ENCODE assay signal across 8 cellular contexts in genomic region chr7:10974717-10975032, GRCh38. TPM values are rescaled to one million over a fixed set of nuclear protein-coding genes. Genes with fewer than 3 reads are reported as not detected.
DNase-seq lines count a peak whose midpoint lies in the region; ATAC-seq and TF ChIP-seq lines count a peak whose summit lies in the region.

No MANE protein-coding gene starts in this region.

- H3K36me3 ChIP-seq in CD4-positive, CD25-positive, alpha-beta regulatory T cell (ENCODE audit: control insufficient read depth, insufficient read depth, low read length) = peaks cover 2% of the 10 kb centered on the region
- H3K36me3 ChIP-seq in HAP-1 (replicated peaks) (peaks cover 18% of the 10 kb centered on the region), testis (ENCODE audit: low read depth, missing control alignments) (no peaks in the 10 kb centered on the region)

- peak overlapping the region; percentile 86 for H3K4me3 ChIP-seq in CD4-positive, CD25-positive, alpha-beta regulatory T cell (ENCODE audit: low read depth, low read length)
- H3K4me3 ChIP-seq in HAP-1 (peak overlapping the region; percentile 54), iPS-11a (ENCODE audit: low read depth, low read length) (peak overlapping the region; percentile 86), testis (peak overlapping the region; percentile 74 to 78)

- intact Hi-C loops in testis (cut with DNase I; ENCODE audit: low total_unique reads) = no loop called here

- H3K27me3 Mint-ChIP-seq in CD4-positive, CD25-positive, alpha-beta regulatory T cell = peaks cover 15% of the 10 kb centered on the region
- peaks cover 9% of the 10 kb centered on the region for H3K27me3 Mint-ChIP-seq in T-helper 2 cell treated with Interferon-gamma antibody and Interleukin-4, amounts not matched to agents 5 μg/mL and 100 μg/mL, for 36 hours (ENCODE audit: low read depth)

- in situ Hi-C loops in HAP-1 (cut with MboI; ENCODE audit: low sequenced_read_pairs) = no loop called here

- peak overlapping the region; percentile 88 to 94 (median 93) for H3K27ac Mint-ChIP-seq in CD4-positive, CD25-positive, alpha-beta regulatory T cell
- H3K27ac Mint-ChIP-seq in T-helper 2 cell treated with Interferon-gamma antibody and Interleukin-4, amounts not matched to agents 5 μg/mL and 100 μg/mL, for 36 hours = peak overlapping the region; percentile 93

- no peak for TF ChIP-seq CTCF in testis (IDR thresholded peaks at IDR 0.05)

- peak in 1 of 3 donors; percentile 34 for DNase-seq in CD4-positive, CD25-positive, alpha-beta regulatory T cell
- DNase-seq in HAP-1 (ENCODE audit: low spot score in 2 of 2) = peak in 1 of 2 experiments; percentile 17
- no peak for DNase-seq in T-helper 2 cell treated with Interferon-gamma antibody and Interleukin-4, amounts not matched to agents 5 μg/mL and 100 μg/mL, for 36 hours (ENCODE audit: low spot score)
- DNase-seq in testis = no peak
- DNase-seq in inferior parietal cortex (ENCODE audit: extremely low spot score) = no peak
- DNase-seq in activated CD4-positive, CD25-positive, alpha-beta regulatory T cell treated with anti-CD3 and anti-CD28 coated beads, Interleukin-2, amount 50 U/mL, for 72 hours = no peak

- TF ChIP-seq POLR2A in testis (IDR thresholded peaks at IDR 0.05) (no peak), GM18505 (IDR thresholded peaks at IDR 0.05; ENCODE audit: borderline replicate concordance, extremely low read depth, insufficient read depth, insufficient read length) (no peak)

- H3K9me3 ChIP-seq in CD4-positive, CD25-positive, alpha-beta regulatory T cell (ENCODE audit: control insufficient read depth in 2 of 2, low read length in 2 of 2) = no peaks in the 10 kb centered on the region
- H3K9me3 ChIP-seq in HAP-1 (no peaks in the 10 kb centered on the region), testis (no peaks in the 10 kb centered on the region)

- peaks cover 20% of the 10 kb centered on the region for H3K36me3 Mint-ChIP-seq in CD4-positive, CD25-positive, alpha-beta regulatory T cell
- peaks cover 35% of the 10 kb centered on the region for H3K36me3 Mint-ChIP-seq in T-helper 2 cell treated with Interferon-gamma antibody and Interleukin-4, amounts not matched to agents 5 μg/mL and 100 μg/mL, for 36 hours (ENCODE audit: low read depth)

- H3K27me3 ChIP-seq in CD4-positive, CD25-positive, alpha-beta regulatory T cell (ENCODE audit: control insufficient read depth, insufficient read depth, low read length) = peaks cover 3% of the 10 kb centered on the region
- H3K27me3 ChIP-seq in HAP-1 (ENCODE audit: low read depth) (no peaks in the 10 kb centered on the region), testis (no peaks in the 10 kb centered on the region)

- peak overlapping the region; percentile 93 to 98 (median 94) for H3K4me3 Mint-ChIP-seq in CD4-positive, CD25-positive, alpha-beta regulatory T cell
- H3K4me3 Mint-ChIP-seq in T-helper 2 cell treated with Interferon-gamma antibody and Interleukin-4, amounts not matched to agents 5 μg/mL and 100 μg/mL, for 36 hours = peak overlapping the region; percentile 98

- peaks cover 28 to 61% (median 42%) of the 10 kb centered on the region in 4 donors for H3K4me1 Mint-ChIP-seq in CD4-positive, CD25-positive, alpha-beta regulatory T cell
- H3K4me1 Mint-ChIP-seq in T-helper 2 cell treated with Interferon-gamma antibody and Interleukin-4, amounts not matched to agents 5 μg/mL and 100 μg/mL, for 36 hours (ENCODE audit: low read depth) = peaks cover 40% of the 10 kb centered on the region

- WGBS in testis, 2 donors = 11 to 19% methylated on average over 3 of the region's 3 CpGs

- no peaks in the 10 kb centered on the region for H3K9me3 Mint-ChIP-seq in CD4-positive, CD25-positive, alpha-beta regulatory T cell
- H3K9me3 Mint-ChIP-seq in T-helper 2 cell treated with Interferon-gamma antibody and Interleukin-4, amounts not matched to agents 5 μg/mL and 100 μg/mL, for 36 hours = peaks cover 4% of the 10 kb centered on the region

- no peak for ATAC-seq in CD4-positive, CD25-positive, alpha-beta regulatory T cell (ENCODE audit: low read depth in 2 of 2)
- ATAC-seq in GM18505 (IDR thresholded peaks at IDR 0.05; ENCODE audit: unreplicated experiment) = no peak

- peaks cover 30% of the 10 kb centered on the region for H3K4me1 ChIP-seq in CD4-positive, CD25-positive, alpha-beta regulatory T cell (ENCODE audit: control insufficient read depth, insufficient read depth, low read length, poor library complexity, severe bottlenecking)
- peaks cover 11% of the 10 kb centered on the region for H3K4me1 ChIP-seq in HAP-1
- H3K4me1 ChIP-seq in testis = peaks cover 13% of the 10 kb centered on the region

- no peak overlapping the region for H3K27ac ChIP-seq in CD4-positive, CD25-positive, alpha-beta regulatory T cell (ENCODE audit: insufficient read depth, low read length, poor library complexity, severe bottlenecking)
- no peak overlapping the region for H3K27ac ChIP-seq in testis

RNA-seq across cellular contexts. Expression of gene PHF14, which starts 1.0 kb away (rescaled TPM):
- 31.1 TPM for total RNA-seq in CD4-positive, CD25-positive, alpha-beta regulatory T cell
- polyA plus RNA-seq in CD4-positive, CD25-positive, alpha-beta regulatory T cell = 10 to 100 TPM in 1 of 4 donors, 1 to 10 TPM in 3; 7.7 to 14.9 (median 9.0) TPM
- 10 to 100 TPM; 48.3 to 55.7 TPM for total RNA-seq in testis
- 11.2 TPM for polyA plus RNA-seq in testis (ENCODE audit: insufficient read depth, low read depth, low replicate concordance)
